Comparison of ENCODE assay signal across 28 cellular contexts in genomic region chr19:19499272-19499995, GRCh38. TPM values are rescaled to one million over a fixed set of nuclear protein-coding genes. Genes with fewer than 3 reads are reported as not detected.
"Had no signal": no experiment of that assay in that cellular context is flagged by ENCODE, and none has a peak within 500 bp of the region (broad histone marks: within the 10 kb centered on the region; RNA-seq: fewer than 3 reads in every experiment).

No MANE protein-coding gene starts in this region.

- H2AFZ ChIP-seq: hepatocyte had no signal

- ATAC-seq: activated T-cell treated with anti-CD3 and anti-CD28 coated beads, Interleukin-2, amount 50 U/mL, for 72 hours; effector memory CD8-positive, alpha-beta T cell; gastroesophageal sphincter; left cardiac atrium; naive thymus-derived CD8-positive, alpha-beta T cell; stimulated activated memory B cell treated with anti-CD40 and anti-IgM and Interleukin-4, amounts not matched to agents 10 μg/mL and 1 μg/mL and 100 μg/mL, for 72 hours had no signal

- H3K27ac ChIP-seq: brain microvascular endothelial cell, gastroesophageal sphincter, hepatocyte, right lobe of liver, stomach, thyroid gland, upper lobe of left lung, vagina had no signal

- FAIRE-seq: astrocyte, endothelial cell of umbilical vein had no signal

- H3K4me1 Mint-ChIP-seq: activated CD4-positive, alpha-beta T cell treated with anti-CD3 and anti-CD28 coated beads, Interleukin-2, amount 10 ng/mL, durations not matched to agents 7 days and 5 days; stimulated activated memory B cell treated with anti-CD40 and anti-IgM and Interleukin-4, amounts not matched to agents 10 μg/mL and 1 μg/mL and 100 μg/mL, for 72 hours had no signal

- H3K9me3 Mint-ChIP-seq: activated CD4-positive, alpha-beta memory T cell treated with anti-CD3 and anti-CD28 coated beads, Interleukin-2, amount 10 ng/mL, durations not matched to agents 7 days and 5 days; activated CD4-positive, alpha-beta T cell treated with anti-CD3 and anti-CD28 coated beads, Interleukin-2, amount 10 ng/mL, durations not matched to agents 7 days and 5 days; activated naive CD8-positive, alpha-beta T cell treated with anti-CD3 and anti-CD28 coated beads, Interleukin-2, amount 10 ng/mL, durations not matched to agents 7 days and 5 days; activated T-cell treated with anti-CD3 and anti-CD28 coated beads, Interleukin-2, amount 50 U/mL, for 72 hours; effector memory CD8-positive, alpha-beta T cell; naive thymus-derived CD8-positive, alpha-beta T cell; stimulated activated memory B cell treated with anti-CD40 and anti-IgM and Interleukin-4, amounts not matched to agents 10 μg/mL and 1 μg/mL and 100 μg/mL, for 72 hours had no signal

- DNase-seq: activated CD4-positive, alpha-beta memory T cell treated with anti-CD3 and anti-CD28 coated beads, Interleukin-2, amount 10 ng/mL, durations not matched to agents 7 days and 5 days; activated CD4-positive, alpha-beta T cell treated with anti-CD3 and anti-CD28 coated beads for 1 hour; activated CD4-positive, alpha-beta T cell treated with anti-CD3 and anti-CD28 coated beads, Interleukin-2, amount 10 ng/mL, durations not matched to agents 7 days and 5 days; activated naive CD4-positive, alpha-beta T cell; activated naive CD8-positive, alpha-beta T cell treated with anti-CD3 and anti-CD28 coated beads, Interleukin-2, amount 10 ng/mL, durations not matched to agents 7 days and 5 days; activated T-cell treated with anti-CD3 and anti-CD28 coated beads, Interleukin-2, amount 50 U/mL, for 72 hours; amniotic stem cell; brain microvascular endothelial cell; cortex of kidney; effector memory CD8-positive, alpha-beta T cell; islet precursor cell; left cardiac atrium; mammary epithelial cell; right lobe of liver; stimulated activated CD4-positive, alpha-beta T cell treated with anti-CD3 and anti-CD28 coated beads, Interleukin-12 subunit alpha, Interleukin-12 subunit beta, amount 100 ng/mL, for 4 hours; stimulated activated CD4-positive, alpha-beta T cell treated with anti-CD3 and anti-CD28 coated beads, Interleukin-4, amount 100 ng/mL, for 1 hour; stomach; T-helper 2 cell; thyroid gland; upper lobe of left lung had no signal

- H3K4me2 ChIP-seq: hepatocyte had no signal

- H3K4me3 Mint-ChIP-seq: activated CD4-positive, alpha-beta memory T cell treated with anti-CD3 and anti-CD28 coated beads, Interleukin-2, amount 10 ng/mL, durations not matched to agents 7 days and 5 days; activated CD4-positive, alpha-beta T cell treated with anti-CD3 and anti-CD28 coated beads, Interleukin-2, amount 10 ng/mL, durations not matched to agents 7 days and 5 days; activated naive CD8-positive, alpha-beta T cell treated with anti-CD3 and anti-CD28 coated beads, Interleukin-2, amount 10 ng/mL, durations not matched to agents 7 days and 5 days; activated T-cell treated with anti-CD3 and anti-CD28 coated beads, Interleukin-2, amount 50 U/mL, for 72 hours; effector memory CD8-positive, alpha-beta T cell; naive thymus-derived CD8-positive, alpha-beta T cell; stimulated activated memory B cell treated with anti-CD40 and anti-IgM and Interleukin-4, amounts not matched to agents 10 μg/mL and 1 μg/mL and 100 μg/mL, for 72 hours had no signal

- H3K79me2 ChIP-seq: hepatocyte had no signal

- H3K9me3 ChIP-seq: gastroesophageal sphincter, right lobe of liver, stomach, thyroid gland, upper lobe of left lung, vagina had no signal

- H3K27me3 ChIP-seq: brain microvascular endothelial cell, gastroesophageal sphincter, hepatocyte, right lobe of liver, stomach, thyroid gland, upper lobe of left lung, vagina had no signal

- H3K4me1 ChIP-seq: gastroesophageal sphincter, right lobe of liver, stomach, upper lobe of left lung, vagina had no signal

- H3K27me3 Mint-ChIP-seq: activated CD4-positive, alpha-beta memory T cell treated with anti-CD3 and anti-CD28 coated beads, Interleukin-2, amount 10 ng/mL, durations not matched to agents 7 days and 5 days; activated CD4-positive, alpha-beta T cell treated with anti-CD3 and anti-CD28 coated beads, Interleukin-2, amount 10 ng/mL, durations not matched to agents 7 days and 5 days; activated naive CD8-positive, alpha-beta T cell treated with anti-CD3 and anti-CD28 coated beads, Interleukin-2, amount 10 ng/mL, durations not matched to agents 7 days and 5 days; effector memory CD8-positive, alpha-beta T cell; naive thymus-derived CD8-positive, alpha-beta T cell; stimulated activated memory B cell treated with anti-CD40 and anti-IgM and Interleukin-4, amounts not matched to agents 10 μg/mL and 1 μg/mL and 100 μg/mL, for 72 hours had no signal

- H3K4me3 ChIP-seq: gastroesophageal sphincter, hepatocyte, right lobe of liver, stomach, thyroid gland, upper lobe of left lung, vagina had no signal

- H3K27ac Mint-ChIP-seq: activated CD4-positive, alpha-beta memory T cell treated with anti-CD3 and anti-CD28 coated beads, Interleukin-2, amount 10 ng/mL, durations not matched to agents 7 days and 5 days; activated CD4-positive, alpha-beta T cell treated with anti-CD3 and anti-CD28 coated beads, Interleukin-2, amount 10 ng/mL, durations not matched to agents 7 days and 5 days; activated naive CD8-positive, alpha-beta T cell treated with anti-CD3 and anti-CD28 coated beads, Interleukin-2, amount 10 ng/mL, durations not matched to agents 7 days and 5 days; activated T-cell treated with anti-CD3 and anti-CD28 coated beads, Interleukin-2, amount 50 U/mL, for 72 hours; stimulated activated memory B cell treated with anti-CD40 and anti-IgM and Interleukin-4, amounts not matched to agents 10 μg/mL and 1 μg/mL and 100 μg/mL, for 72 hours had no signal

RNA-seq across cellular contexts. Expression of gene TSSK6, which starts 15.9 kb away (rescaled TPM):
- total RNA-seq: skeletal muscle tissue had no signal

RNA-seq across cellular contexts. Expression of gene CILP2, which starts 38.6 kb away (rescaled TPM):
- total RNA-seq: endothelial cell of umbilical vein had no signal
